ENCODE assay signal across 16 cellular contexts in the genomic region with DNA sequence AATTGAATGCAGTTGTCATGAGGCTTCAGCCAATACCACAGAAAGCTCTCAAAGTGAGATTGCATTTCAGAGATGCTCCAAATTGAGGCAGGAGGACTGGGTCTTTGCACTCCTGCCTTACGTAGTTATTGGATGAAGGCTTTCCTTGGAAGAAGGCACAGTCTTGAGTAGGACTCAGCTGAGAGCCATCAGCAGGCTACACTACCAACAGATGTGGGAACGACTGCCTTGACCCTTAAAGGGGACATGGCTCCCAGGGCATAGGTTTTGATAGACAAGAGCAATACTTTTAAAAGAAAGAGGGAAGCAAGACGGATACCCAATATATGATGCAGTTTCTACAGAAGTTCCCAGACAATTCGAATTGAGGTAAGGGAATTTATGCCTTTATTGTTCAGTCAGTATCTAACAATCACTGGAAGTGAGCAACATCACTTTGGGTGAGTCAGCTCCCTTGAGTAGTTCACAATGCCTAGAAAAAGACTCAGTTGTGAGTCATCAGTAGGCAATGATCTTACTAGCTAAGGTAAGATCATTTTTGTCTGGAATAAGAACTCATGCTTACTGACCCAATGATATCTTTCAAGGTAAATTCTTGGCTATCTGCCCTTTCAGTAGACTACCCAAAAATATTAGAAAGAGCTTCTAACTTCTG.
A peak's percentile ranks its signal among the peaks of the same experiment; 100 is the strongest.
DNase-seq lines count a peak whose midpoint lies in the region; ATAC-seq, FAIRE-seq and TF ChIP-seq lines count a peak whose summit lies in the region.
"Had no signal": no experiment of that assay in that cellular context is flagged by ENCODE, and none has a peak within 500 bp of the region (broad histone marks: within the 10 kb centered on the region; RNA-seq: fewer than 3 reads in every experiment).

No MANE protein-coding gene starts in this region.

- no peaks in the 10 kb centered on the region for H3K27me3 ChIP-seq in keratinocyte (ENCODE audit: control insufficient read depth, extremely low read depth, insufficient read depth, low read length)
- H3K27me3 ChIP-seq: cardiac muscle cell, tibial nerve had no signal

- no peaks in the 10 kb centered on the region for H3K9me3 ChIP-seq in keratinocyte (ENCODE audit: control insufficient read depth, low read depth, low read length)
- H3K9me3 ChIP-seq: tibial nerve had no signal

- H3K4me3 ChIP-seq in keratinocyte (ENCODE audit: control insufficient read depth in 2 of 3, extremely low read depth in 1 of 3, insufficient read depth in 2 of 3, low read depth in 1 of 3, low read length in 3 of 3) = no peak overlapping the region
- H3K4me3 ChIP-seq: cardiac muscle cell, SK-N-MC, tibial nerve had no signal

- no peak overlapping the region for H3K9ac ChIP-seq in keratinocyte (ENCODE audit: control insufficient read depth, extremely low read depth, insufficient read depth, low read length)

- dilution Hi-C loops in keratinocyte (cut with MboI; ENCODE audit: extremely low pct_ligation_motif_present, low sequenced_read_pairs) = no loop called here

- peak; percentile 93 for FAIRE-seq in keratinocyte (lab: Jason Lieb, UNC)
- FAIRE-seq: D721Med had no signal

- peaks cover 5% of the 10 kb centered on the region for H3K9me3 Mint-ChIP-seq in stimulated activated effector memory CD8-positive, alpha-beta T cell treated with anti-CD3 and anti-CD28 coated beads, Interleukin-12 subunit alpha, Interleukin-12 subunit beta, amount 100 ng/mL, for 72 hours
- H3K9me3 Mint-ChIP-seq: activated CD4-positive, alpha-beta memory T cell treated with anti-CD3 and anti-CD28 coated beads for 36 hours had no signal

- ATAC-seq in HG02798 (IDR thresholded peaks at IDR 0.05; ENCODE audit: poor library complexity, unreplicated experiment) (no peak), HG02970 (IDR thresholded peaks at IDR 0.05; ENCODE audit: low FRiP score, unreplicated experiment) (no peak), GM19324 (IDR thresholded peaks at IDR 0.05; ENCODE audit: low FRiP score, unreplicated experiment) (no peak)
- no peak for ATAC-seq in stimulated activated effector memory CD8-positive, alpha-beta T cell treated with anti-CD3 and anti-CD28 coated beads, Interleukin-12 subunit alpha, Interleukin-12 subunit beta, amount 100 ng/mL, for 72 hours

- H3K4me3 Mint-ChIP-seq in stimulated activated effector memory CD8-positive, alpha-beta T cell treated with anti-CD3 and anti-CD28 coated beads, Interleukin-12 subunit alpha, Interleukin-12 subunit beta, amount 100 ng/mL, for 72 hours = no peak overlapping the region
- H3K4me3 Mint-ChIP-seq: activated CD4-positive, alpha-beta memory T cell treated with anti-CD3 and anti-CD28 coated beads for 36 hours; nephron progenitor cell had no signal

- TF ChIP-seq CTCF in keratinocyte (optimal IDR thresholded peaks at IDR 0.05 in 1 of 3, IDR thresholded peaks at IDR 0.05 in 1 of 3, conservative IDR thresholded peaks at IDR 0.05 in 1 of 3; ENCODE audit: extremely low read depth in 1 of 3, insufficient read depth in 2 of 3, low read length in 3 of 3) = no peak

- no peak overlapping the region for H3K27ac Mint-ChIP-seq in stimulated activated effector memory CD8-positive, alpha-beta T cell treated with anti-CD3 and anti-CD28 coated beads, Interleukin-12 subunit alpha, Interleukin-12 subunit beta, amount 100 ng/mL, for 72 hours
- H3K27ac Mint-ChIP-seq: activated CD4-positive, alpha-beta memory T cell treated with anti-CD3 and anti-CD28 coated beads for 36 hours; nephron progenitor cell had no signal

- H3K36me3 Mint-ChIP-seq in stimulated activated effector memory CD8-positive, alpha-beta T cell treated with anti-CD3 and anti-CD28 coated beads, Interleukin-12 subunit alpha, Interleukin-12 subunit beta, amount 100 ng/mL, for 72 hours = no peaks in the 10 kb centered on the region
- H3K36me3 Mint-ChIP-seq: activated CD4-positive, alpha-beta memory T cell treated with anti-CD3 and anti-CD28 coated beads for 36 hours had no signal

- DNase-seq in AG08396 (ENCODE audit: low spot score) (peak; percentile 43), HPDE6-E6E7 (ENCODE audit: extremely low spot score) (peak; percentile 82), amniotic stem cell (lab: John Stamatoyannopoulos, UW) (peak; percentile 57), keratinocyte (ENCODE audit: low read depth, low spot score) (peak; percentile 88)
- DNase-seq in stimulated activated effector memory CD8-positive, alpha-beta T cell treated with anti-CD3 and anti-CD28 coated beads, Interleukin-12 subunit alpha, Interleukin-12 subunit beta, amount 100 ng/mL, for 72 hours (ENCODE audit: low spot score in 2 of 2) = no peak
- DNase-seq: activated CD4-positive, alpha-beta memory T cell treated with anti-CD3 and anti-CD28 coated beads for 36 hours; NCI-H2081 treated with DMSO at 0.1 percent for 48 hours; nephron progenitor cell; stimulated activated CD4-positive, alpha-beta T cell treated with anti-CD3 and anti-CD28 coated beads, Interleukin-4, amount 100 ng/mL, for 24 hours had no signal

- H4K20me1 ChIP-seq in keratinocyte (ENCODE audit: control insufficient read depth, extremely low read depth, insufficient read depth, low read length) = no peaks in the 10 kb centered on the region

- no peaks in the 10 kb centered on the region for H3K9me1 ChIP-seq in keratinocyte (ENCODE audit: control insufficient read depth, extremely low read depth, insufficient read depth, low read length)

- peak overlapping the region; percentile 22 for H3K4me2 ChIP-seq in keratinocyte (ENCODE audit: control insufficient read depth, extremely low read depth, insufficient read depth, low read depth, low read length)

- H3K4me1 ChIP-seq in keratinocyte (ENCODE audit: control insufficient read depth, extremely low read depth, insufficient read depth, low read length) = peaks cover 9% of the 10 kb centered on the region

- peak overlapping the region; percentile 20 for H2AFZ ChIP-seq in keratinocyte (ENCODE audit: control insufficient read depth, low read length)

- H3K27ac ChIP-seq in keratinocyte (ENCODE audit: control insufficient read depth, insufficient read depth, low read length) = peak overlapping the region; percentile 36
- H3K27ac ChIP-seq: cardiac muscle cell, SK-N-MC, tibial nerve had no signal

- H3K79me2 ChIP-seq in keratinocyte (ENCODE audit: control insufficient read depth, insufficient read depth, low read length) = no peaks in the 10 kb centered on the region

- H3K4me1 Mint-ChIP-seq in stimulated activated effector memory CD8-positive, alpha-beta T cell treated with anti-CD3 and anti-CD28 coated beads, Interleukin-12 subunit alpha, Interleukin-12 subunit beta, amount 100 ng/mL, for 72 hours = no peaks in the 10 kb centered on the region

- no peaks in the 10 kb centered on the region for H3K36me3 ChIP-seq in keratinocyte (ENCODE audit: control insufficient read depth in 2 of 2, extremely low read depth in 1 of 2, insufficient read depth in 2 of 2, low read length in 2 of 2)
- H3K36me3 ChIP-seq: cardiac muscle cell, tibial nerve had no signal

Comparison
In these comparisons a context has a peak if more than half of its experiments do, and no peak if none do; other contexts are left out.
1. DNase-seq: peak in AG08396 (single experiment), HPDE6-E6E7 (single experiment), amniotic stem cell (single experiment) and keratinocyte (single experiment); none in stimulated activated effector memory CD8-positive, alpha-beta T cell treated with anti-CD3 and anti-CD28 coated beads, Interleukin-12 subunit alpha, Interleukin-12 subunit beta, amount 100 ng/mL, for 72 hours (0 of 2).